In genomic region chr15:76418352-76419140, GRCh38 we compare ENCODE assay signal across 26 cellular contexts.
"Had no signal": no experiment of that assay in that cellular context is flagged by ENCODE, and none has a peak within 500 bp of the region (broad histone marks: within the 10 kb centered on the region; RNA-seq: fewer than 3 reads in every experiment).

No MANE protein-coding gene starts in this region.

- H3K9me3 ChIP-seq: body of pancreas, esophagus squamous epithelium, gastroesophageal sphincter, mucosa of descending colon, thoracic aorta, upper lobe of left lung had no signal

- FAIRE-seq: endometrium had no signal

- H3K4me1 ChIP-seq: body of pancreas, gastroesophageal sphincter, upper lobe of left lung had no signal

- H3K4me1 Mint-ChIP-seq: activated B cell treated with CpG ODN at 0.5 μM for 24 hours; activated CD4-positive, alpha-beta T cell treated with anti-CD3 and anti-CD28 coated beads for 36 hours had no signal

- DNase-seq: activated B cell treated with CpG ODN at 0.5 μM for 24 hours; activated CD4-positive, alpha-beta T cell treated with anti-CD3 and anti-CD28 coated beads for 36 hours; activated CD4-positive, alpha-beta T cell treated with anti-CD3 and anti-CD28 coated beads, Interleukin-2, amount 50 U/mL, for 4 hours; activated gamma-delta T cell; activated naive CD4-positive, alpha-beta T cell treated with anti-CD3 and anti-CD28 coated beads, Interleukin-2, amount 50 U/mL, for 16 hours; activated naive CD8-positive, alpha-beta T cell treated with anti-CD3 and anti-CD28 coated beads, Interleukin-2, amount 50 U/mL, for 24 hours; body of pancreas; effector CD4-positive, alpha-beta T cell; esophagus squamous epithelium; head of caudate nucleus; hypothalamus; left cardiac atrium; mesenchymal stem cell; mucosa of descending colon; occipital lobe; stimulated activated CD4-positive, alpha-beta T cell treated with anti-CD3 and anti-CD28 coated beads, Interleukin-15, amount 100 ng/mL, for 24 hours; stimulated activated naive CD4-positive, alpha-beta T cell treated with Interleukin-2 at 50 U/mL for 16 hours; T-helper 1 cell; T-helper 9 cell had no signal

- H3K4me3 ChIP-seq: body of pancreas, esophagus squamous epithelium, gastroesophageal sphincter, mucosa of descending colon, smooth muscle cell, thoracic aorta, upper lobe of left lung had no signal

- H3K27ac Mint-ChIP-seq: activated B cell treated with CpG ODN at 0.5 μM for 24 hours; activated CD4-positive, alpha-beta T cell treated with anti-CD3 and anti-CD28 coated beads for 36 hours; dendritic cell treated with granulocyte-macrophage colony-stimulating factor and Interleukin-4, amounts not matched to agents 40 ng/mL and 50 ng/mL, for 4 days had no signal

- H3K4me3 Mint-ChIP-seq: activated B cell treated with CpG ODN at 0.5 μM for 24 hours; activated CD4-positive, alpha-beta T cell treated with anti-CD3 and anti-CD28 coated beads for 36 hours; activated naive CD8-positive, alpha-beta T cell treated with anti-CD3 and anti-CD28 coated beads, Interleukin-2, amount 50 U/mL, for 24 hours; dendritic cell treated with granulocyte-macrophage colony-stimulating factor and Interleukin-4, amounts not matched to agents 40 ng/mL and 50 ng/mL, for 4 days had no signal

- H3K27me3 Mint-ChIP-seq: activated B cell treated with CpG ODN at 0.5 μM for 24 hours; activated CD4-positive, alpha-beta T cell treated with anti-CD3 and anti-CD28 coated beads for 36 hours; activated naive CD8-positive, alpha-beta T cell treated with anti-CD3 and anti-CD28 coated beads, Interleukin-2, amount 50 U/mL, for 24 hours; dendritic cell treated with granulocyte-macrophage colony-stimulating factor and Interleukin-4, amounts not matched to agents 40 ng/mL and 50 ng/mL, for 4 days had no signal

- H3K27me3 ChIP-seq: body of pancreas, esophagus squamous epithelium, gastroesophageal sphincter, upper lobe of left lung had no signal

- ATAC-seq: activated CD4-positive, alpha-beta T cell treated with anti-CD3 and anti-CD28 coated beads for 36 hours; activated naive CD8-positive, alpha-beta T cell treated with anti-CD3 and anti-CD28 coated beads, Interleukin-2, amount 50 U/mL, for 24 hours; body of pancreas; gastroesophageal sphincter; left cardiac atrium; mucosa of descending colon; sciatic nerve had no signal

- H3K27ac ChIP-seq: body of pancreas, esophagus squamous epithelium, gastroesophageal sphincter, thoracic aorta, upper lobe of left lung had no signal

- H3K9me3 Mint-ChIP-seq: activated B cell treated with CpG ODN at 0.5 μM for 24 hours; dendritic cell treated with granulocyte-macrophage colony-stimulating factor and Interleukin-4, amounts not matched to agents 40 ng/mL and 50 ng/mL, for 4 days had no signal

- H3K36me3 ChIP-seq: esophagus squamous epithelium, gastroesophageal sphincter, thoracic aorta, upper lobe of left lung had no signal

- H3K4me2 ChIP-seq: smooth muscle cell had no signal
